ENCODE assay signal across 8 cellular contexts in the genomic region with DNA sequence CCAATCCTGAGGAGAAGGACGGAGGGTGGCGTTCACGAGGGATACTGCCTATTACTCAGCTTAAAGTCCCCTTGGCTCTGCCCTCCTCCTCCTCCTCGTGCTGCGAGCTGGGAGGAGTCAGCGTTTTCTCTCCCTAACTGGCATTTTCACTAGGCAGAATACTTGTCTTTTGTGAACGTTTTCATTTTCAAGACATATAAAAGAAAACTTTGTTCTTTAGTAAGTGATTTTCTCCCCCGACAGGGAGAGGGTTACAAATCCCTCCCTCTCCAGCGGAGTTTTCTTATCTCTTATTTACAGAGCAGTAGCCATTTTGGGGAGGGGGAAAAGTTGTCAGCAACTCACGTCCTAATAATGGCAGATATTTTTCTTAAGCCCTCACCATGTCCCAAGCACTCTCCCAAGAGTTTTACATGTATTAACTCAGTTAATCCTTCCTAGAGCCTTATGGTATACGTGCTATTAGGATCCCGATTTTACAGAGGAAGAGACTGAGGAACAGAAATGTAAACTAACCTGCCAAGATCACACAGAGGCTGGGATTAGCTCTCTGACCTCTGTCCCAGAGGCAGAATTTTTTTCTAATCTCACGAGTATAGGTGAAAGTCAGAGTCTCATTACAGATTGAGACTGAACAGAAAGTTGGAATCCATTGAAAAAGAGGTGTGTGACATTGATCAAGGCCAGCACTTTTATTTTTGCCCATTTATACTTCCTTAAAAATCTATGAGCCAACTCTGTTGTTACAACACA. TPM values are rescaled to one million over a fixed set of nuclear protein-coding genes. Genes with fewer than 3 reads are reported as not detected.
DNase-seq lines count a peak whose midpoint lies in the region; ATAC-seq, FAIRE-seq and TF ChIP-seq lines count a peak whose summit lies in the region.

No MANE protein-coding gene starts in this region.

- DNase-seq in ACHN (peak; percentile 79), HTR-8/SVneo (ENCODE audit: insufficient read length, low spot score) (peak; percentile 91), SK-N-DZ (ENCODE audit: low spot score) (peak; percentile 79), astrocyte of the spinal cord (ENCODE audit: low read depth, low spot score) (peak; percentile 79), hypothalamus (lab: John Stamatoyannopoulos, UW) (peak in 35 of 51 donors; percentile 5 to 58 (median 28)), putamen (ENCODE audit: low spot score) (peak; percentile 43)

- TF ChIP-seq POLR2A in GM18526 (IDR thresholded peaks at IDR 0.05; ENCODE audit: extremely low read depth, insufficient read length): peak; percentile 44

- peak overlapping the region; percentile 19 for H3K4me3 ChIP-seq in astrocyte of the spinal cord (ENCODE audit: low read depth, low read length)

- ATAC-seq in HG03045 (IDR thresholded peaks at IDR 0.05; ENCODE audit: unreplicated experiment): no peak

- TF ChIP-seq CTCF in astrocyte of the spinal cord (IDR thresholded peaks at IDR 0.05; ENCODE audit: low read depth, low read length): no peak

- in situ Hi-C loops in ACHN (cut with HindIII; ENCODE audit: low pct_ligation_motif_present, low pct_unique_long_range_greater_than_20kb, low sequenced_read_pairs): no loop called here
- in situ Hi-C loops in astrocyte of the spinal cord (cut with HindIII; ENCODE audit: low sequenced_read_pairs): no loop called here

- FAIRE-seq in HTR-8/SVneo (lab: Jason Lieb, UNC): peak; percentile 89

RNA-seq across cellular contexts. Expression of a gene that starts 30.0 kb away (rescaled TPM):
- 9.8 and 10.8 TPM in 2 replicates for polyA plus RNA-seq in SK-N-DZ (2014; cell fraction: cytosol; rRNA removed)
- polyA plus RNA-seq in SK-N-DZ (2014; cell fraction: nucleus; rRNA removed): 9.4 and 19.0 TPM in 2 replicates

Comparison
In these comparisons a context has a peak if more than half of its experiments do, and no peak if none do; other contexts are left out.
1. DNase-seq: peak in every context shown above with its lines; median percentile 91 in HTR-8/SVneo; 79 in ACHN; 79 in SK-N-DZ; 79 in astrocyte of the spinal cord; 43 in putamen; 28 in hypothalamus.